30 cellular contexts compared by ENCODE assay signal in genomic region chr6:139544699-139545052, GRCh38.
DNase-seq lines count a peak whose midpoint lies in the region; ATAC-seq and TF ChIP-seq lines count a peak whose summit lies in the region.
"Had no signal": no experiment of that assay in that cellular context is flagged by ENCODE, and none has a peak within 500 bp of the region (broad histone marks: within the 10 kb centered on the region; RNA-seq: fewer than 3 reads in every experiment).

No MANE protein-coding gene starts in this region.

- H3K4me3 Mint-ChIP-seq in activated naive CD8-positive, alpha-beta T cell treated with anti-CD3 and anti-CD28 coated beads, Interleukin-2, amount 10 ng/mL, durations not matched to agents 7 days and 5 days: no peak overlapping the region
- no peak overlapping the region for H3K4me3 Mint-ChIP-seq in activated naive CD8-positive, alpha-beta T cell treated with anti-CD3 and anti-CD28 coated beads for 36 hours
- no peak overlapping the region for H3K4me3 Mint-ChIP-seq in dendritic cell treated with granulocyte-macrophage colony-stimulating factor and Interleukin-4, amounts not matched to agents 40 ng/mL and 50 ng/mL, for 4 days
- H3K4me3 Mint-ChIP-seq in glutamatergic neuron (ENCODE audit: unreplicated experiment): no peak overlapping the region
- H3K4me3 Mint-ChIP-seq: activated CD4-positive, alpha-beta T cell treated with anti-CD3 and anti-CD28 coated beads, Interleukin-2, amount 10 ng/mL, durations not matched to agents 7 days and 5 days; activated naive CD8-positive, alpha-beta T cell treated with anti-CD3 and anti-CD28 coated beads, Interleukin-2, amount 50 U/mL, for 24 hours; immature natural killer cell had no signal

- H3K4me1 ChIP-seq in osteoblast (ENCODE audit: insufficient read depth, low read length): peaks cover 48% of the 10 kb centered on the region

- H3K36me3 Mint-ChIP-seq in activated naive CD8-positive, alpha-beta T cell treated with anti-CD3 and anti-CD28 coated beads, Interleukin-2, amount 10 ng/mL, durations not matched to agents 7 days and 5 days: no peaks in the 10 kb centered on the region
- no peaks in the 10 kb centered on the region for H3K36me3 Mint-ChIP-seq in activated naive CD8-positive, alpha-beta T cell treated with anti-CD3 and anti-CD28 coated beads for 36 hours
- H3K36me3 Mint-ChIP-seq in dendritic cell treated with granulocyte-macrophage colony-stimulating factor and Interleukin-4, amounts not matched to agents 40 ng/mL and 50 ng/mL, for 4 days (ENCODE audit: low read depth): no peaks in the 10 kb centered on the region
- no peaks in the 10 kb centered on the region for H3K36me3 Mint-ChIP-seq in glutamatergic neuron (ENCODE audit: unreplicated experiment)
- H3K36me3 Mint-ChIP-seq: immature natural killer cell, type B pancreatic cell had no signal

- no peaks in the 10 kb centered on the region for H3K27me3 ChIP-seq in osteoblast (ENCODE audit: insufficient read depth, low read length)
- H3K27me3 ChIP-seq: heart right ventricle, left lung had no signal

- TF ChIP-seq CTCF in osteoblast (IDR thresholded peaks at IDR 0.05; ENCODE audit: extremely low read depth, low read depth, low read length) (no peak), glutamatergic neuron (IDR thresholded peaks at IDR 0.05; ENCODE audit: partially characterized antibody, unreplicated experiment) (no peak)

- no peak overlapping the region for H3K27ac ChIP-seq in osteoblast (ENCODE audit: low read depth, low read length)
- H3K27ac ChIP-seq: GM23248, WERI-Rb-1 had no signal

- H2AFZ ChIP-seq in osteoblast (ENCODE audit: low read length): peak overlapping the region; percentile 64

- H3K4me3 ChIP-seq in osteoblast (ENCODE audit: insufficient read depth, low read length): no peak overlapping the region
- H3K4me3 ChIP-seq: GM23248, heart right ventricle, left lung had no signal

- in situ Hi-C loops in G401 (cut with HindIII; ENCODE audit: low sequenced_read_pairs): no loop called here

- POLR2A ChIA-PET in activated naive CD8-positive, alpha-beta T cell treated with anti-CD3 and anti-CD28 coated beads, Interleukin-2, amount 10 ng/mL, durations not matched to agents 7 days and 5 days (lab: Charles Lee): no interaction called here

- H3K79me2 ChIP-seq in osteoblast (ENCODE audit: insufficient read depth, low read length): no peaks in the 10 kb centered on the region

- no peaks in the 10 kb centered on the region for H4K20me1 ChIP-seq in osteoblast (ENCODE audit: insufficient read depth, low read length)

- peaks cover 18% of the 10 kb centered on the region for H3K4me1 Mint-ChIP-seq in activated naive CD8-positive, alpha-beta T cell treated with anti-CD3 and anti-CD28 coated beads, Interleukin-2, amount 10 ng/mL, durations not matched to agents 7 days and 5 days
- H3K4me1 Mint-ChIP-seq in activated naive CD8-positive, alpha-beta T cell treated with anti-CD3 and anti-CD28 coated beads for 36 hours: peaks cover 10% of the 10 kb centered on the region
- H3K4me1 Mint-ChIP-seq in dendritic cell treated with granulocyte-macrophage colony-stimulating factor and Interleukin-4, amounts not matched to agents 40 ng/mL and 50 ng/mL, for 4 days (ENCODE audit: low read depth): peaks cover 42% of the 10 kb centered on the region
- no peaks in the 10 kb centered on the region for H3K4me1 Mint-ChIP-seq in glutamatergic neuron (ENCODE audit: low read depth, unreplicated experiment)

- H3K36me3 ChIP-seq in osteoblast (ENCODE audit: insufficient read depth, low read length): no peaks in the 10 kb centered on the region
- H3K36me3 ChIP-seq: heart right ventricle, left lung, WERI-Rb-1 had no signal

- DNase-seq in activated naive CD8-positive, alpha-beta T cell treated with anti-CD3 and anti-CD28 coated beads, Interleukin-2, amount 10 ng/mL, durations not matched to agents 7 days and 5 days: no peak
- DNase-seq in activated naive CD8-positive, alpha-beta T cell treated with anti-CD3 and anti-CD28 coated beads for 36 hours: no peak
- DNase-seq in osteoblast (ENCODE audit: insufficient read length, low spot score, missing footprints): no peak
- DNase-seq in MV-4-11 (lab: John Stamatoyannopoulos, UW): no peak
- no peak for DNase-seq in G401 (ENCODE audit: low spot score)
- no peak for DNase-seq in left cardiac atrium
- no peak for DNase-seq in glutamatergic neuron
- DNase-seq: ACHN; activated CD4-positive, alpha-beta T cell treated with anti-CD3 and anti-CD28 coated beads, Interleukin-2, amount 10 ng/mL, durations not matched to agents 7 days and 5 days; activated effector memory CD4-positive, alpha-beta T cell treated with Interleukin-2 at 50 U/mL for 16 hours; activated naive CD8-positive, alpha-beta T cell treated with anti-CD3 and anti-CD28 coated beads, Interleukin-2, amount 50 U/mL, for 24 hours; C1 segment of cervical spinal cord; Calu3; cortex of kidney; GM23248; heart right ventricle; immature natural killer cell; Kasumi-1; left lung; midbrain; NCI-H2081; NCI-H446; PC-3; SIG-M5; small intestine; stimulated activated CD4-positive, alpha-beta T cell treated with anti-CD3 and anti-CD28 coated beads, Interleukin-2, amount 100 ng/mL, for 48 hours; stimulated activated naive CD4-positive, alpha-beta T cell treated with Interleukin-2 at 50 U/mL for 16 hours; WERI-Rb-1 had no signal

- intact Hi-C loops in dendritic cell treated with granulocyte-macrophage colony-stimulating factor and Interleukin-4, amounts not matched to agents 40 ng/mL and 50 ng/mL, for 4 days (cut with micrococcal nuclease): no loop called here
- intact Hi-C loops in left cardiac atrium (cut with DNase I): no loop called here

- peaks cover 2% of the 10 kb centered on the region for H3K9me3 Mint-ChIP-seq in activated naive CD8-positive, alpha-beta T cell treated with anti-CD3 and anti-CD28 coated beads, Interleukin-2, amount 10 ng/mL, durations not matched to agents 7 days and 5 days
- H3K9me3 Mint-ChIP-seq in activated naive CD8-positive, alpha-beta T cell treated with anti-CD3 and anti-CD28 coated beads for 36 hours: no peaks in the 10 kb centered on the region
- H3K9me3 Mint-ChIP-seq in dendritic cell treated with granulocyte-macrophage colony-stimulating factor and Interleukin-4, amounts not matched to agents 40 ng/mL and 50 ng/mL, for 4 days: no peaks in the 10 kb centered on the region
- no peaks in the 10 kb centered on the region for H3K9me3 Mint-ChIP-seq in glutamatergic neuron (ENCODE audit: unreplicated experiment)
- H3K9me3 Mint-ChIP-seq: activated naive CD8-positive, alpha-beta T cell treated with anti-CD3 and anti-CD28 coated beads, Interleukin-2, amount 50 U/mL, for 24 hours; immature natural killer cell; type B pancreatic cell had no signal

- H3K4me2 ChIP-seq in osteoblast (ENCODE audit: insufficient read depth, low read length): peak overlapping the region; percentile 42

- no peaks in the 10 kb centered on the region for H3K9me3 ChIP-seq in osteoblast (ENCODE audit: low read depth, low read length)
- H3K9me3 ChIP-seq: heart right ventricle, left lung had no signal

- ATAC-seq in activated naive CD8-positive, alpha-beta T cell treated with anti-CD3 and anti-CD28 coated beads, Interleukin-2, amount 10 ng/mL, durations not matched to agents 7 days and 5 days (ENCODE audit: low read depth): no peak
- ATAC-seq in left cardiac atrium: no peak
- ATAC-seq: activated naive CD8-positive, alpha-beta T cell treated with anti-CD3 and anti-CD28 coated beads, Interleukin-2, amount 50 U/mL, for 24 hours; heart right ventricle; left lung; PC-3 had no signal

- no peaks in the 10 kb centered on the region for H3K27me3 Mint-ChIP-seq in activated naive CD8-positive, alpha-beta T cell treated with anti-CD3 and anti-CD28 coated beads, Interleukin-2, amount 10 ng/mL, durations not matched to agents 7 days and 5 days
- H3K27me3 Mint-ChIP-seq in activated naive CD8-positive, alpha-beta T cell treated with anti-CD3 and anti-CD28 coated beads for 36 hours: no peaks in the 10 kb centered on the region
- H3K27me3 Mint-ChIP-seq in dendritic cell treated with granulocyte-macrophage colony-stimulating factor and Interleukin-4, amounts not matched to agents 40 ng/mL and 50 ng/mL, for 4 days: no peaks in the 10 kb centered on the region
- H3K27me3 Mint-ChIP-seq in glutamatergic neuron (ENCODE audit: unreplicated experiment): no peaks in the 10 kb centered on the region
- H3K27me3 Mint-ChIP-seq: activated CD4-positive, alpha-beta T cell treated with anti-CD3 and anti-CD28 coated beads, Interleukin-2, amount 10 ng/mL, durations not matched to agents 7 days and 5 days; activated naive CD8-positive, alpha-beta T cell treated with anti-CD3 and anti-CD28 coated beads, Interleukin-2, amount 50 U/mL, for 24 hours; type B pancreatic cell had no signal

- H3K27ac Mint-ChIP-seq in activated naive CD8-positive, alpha-beta T cell treated with anti-CD3 and anti-CD28 coated beads, Interleukin-2, amount 10 ng/mL, durations not matched to agents 7 days and 5 days: peak overlapping the region; percentile 19
- no peak overlapping the region for H3K27ac Mint-ChIP-seq in activated naive CD8-positive, alpha-beta T cell treated with anti-CD3 and anti-CD28 coated beads for 36 hours
- H3K27ac Mint-ChIP-seq in dendritic cell treated with granulocyte-macrophage colony-stimulating factor and Interleukin-4, amounts not matched to agents 40 ng/mL and 50 ng/mL, for 4 days: peak overlapping the region; percentile 0
- H3K27ac Mint-ChIP-seq in glutamatergic neuron (ENCODE audit: unreplicated experiment): no peak overlapping the region
- H3K27ac Mint-ChIP-seq: activated CD4-positive, alpha-beta T cell treated with anti-CD3 and anti-CD28 coated beads, Interleukin-2, amount 10 ng/mL, durations not matched to agents 7 days and 5 days; activated naive CD8-positive, alpha-beta T cell treated with anti-CD3 and anti-CD28 coated beads, Interleukin-2, amount 50 U/mL, for 24 hours; immature natural killer cell had no signal

Comparison
In these comparisons a context has a peak if more than half of its experiments do, and no peak if none do; other contexts are left out.
1. H3K27ac Mint-ChIP-seq: peak in activated naive CD8-positive, alpha-beta T cell treated with anti-CD3 and anti-CD28 coated beads, Interleukin-2, amount 10 ng/mL, durations not matched to agents 7 days and 5 days (single experiment) and dendritic cell treated with granulocyte-macrophage colony-stimulating factor and Interleukin-4, amounts not matched to agents 40 ng/mL and 50 ng/mL, for 4 days (single experiment); none in activated naive CD8-positive, alpha-beta T cell treated with anti-CD3 and anti-CD28 coated beads for 36 hours (single experiment) and glutamatergic neuron (single experiment).